ENCODE assay signal across 14 cellular contexts in genomic region chr15:86021281-86022264, GRCh38. TPM values are rescaled to one million over a fixed set of nuclear protein-coding genes. Genes with fewer than 3 reads are reported as not detected.
DNase-seq lines count a peak whose midpoint lies in the region; ATAC-seq and TF ChIP-seq lines count a peak whose summit lies in the region.
"Had no signal": no experiment of that assay in that cellular context is flagged by ENCODE, and none has a peak within 500 bp of the region (broad histone marks: within the 10 kb centered on the region; RNA-seq: fewer than 3 reads in every experiment).

No MANE protein-coding gene starts in this region.

- H3K9me3 ChIP-seq in lower lobe of right lung: no peaks in the 10 kb centered on the region
- H3K9me3 ChIP-seq: BLaER1, gastrocnemius medialis had no signal

- TF ChIP-seq POLR2A in GM18505 (IDR thresholded peaks at IDR 0.05; ENCODE audit: borderline replicate concordance, extremely low read depth, insufficient read depth, insufficient read length): no peak

- peak; percentile 33 to 49 for ATAC-seq in lower lobe of right lung
- ATAC-seq in GM18505 (IDR thresholded peaks at IDR 0.05; ENCODE audit: unreplicated experiment): no peak
- ATAC-seq in GM19324 (IDR thresholded peaks at IDR 0.05; ENCODE audit: low FRiP score, unreplicated experiment): no peak
- ATAC-seq: activated CD8-positive, alpha-beta T cell treated with anti-CD3 and anti-CD28 coated beads for 36 hours had no signal

- no peaks in the 10 kb centered on the region for H3K4me1 ChIP-seq in lower lobe of right lung
- H3K4me1 ChIP-seq: gastrocnemius medialis had no signal

- DNase-seq in AG10803 (ENCODE audit: low read depth) (peak; percentile 23), HK-2 (ENCODE audit: unreplicated experiment) (peak; percentile 2), T1000 (lab: John Stamatoyannopoulos, UW) (peak; percentile 28), lower lobe of right lung (no peak), medulla oblongata (ENCODE audit: extremely low spot score) (no peak), NCI-H2196 (lab: John Stamatoyannopoulos, UW; ENCODE audit: unreplicated experiment) (no peak)
- DNase-seq: activated CD8-positive, alpha-beta T cell treated with anti-CD3 and anti-CD28 coated beads for 36 hours; NCI-H187 treated with DMSO at 0.1 percent for 48 hours; Right ventricle myocardium superior had no signal

- H3K27ac ChIP-seq in lower lobe of right lung: no peak overlapping the region
- H3K27ac ChIP-seq: BLaER1, gastrocnemius medialis had no signal

- TF ChIP-seq CTCF in AG10803 (conservative IDR thresholded peaks at IDR 0.05; ENCODE audit: low read length) (no peak), lower lobe of right lung (IDR thresholded peaks at IDR 0.05) (no peak)

- H3K36me3 ChIP-seq in lower lobe of right lung: no peaks in the 10 kb centered on the region
- H3K36me3 ChIP-seq: BLaER1, gastrocnemius medialis had no signal

- H3K27me3 ChIP-seq in lower lobe of right lung (ENCODE audit: low read depth): no peaks in the 10 kb centered on the region
- H3K27me3 ChIP-seq: BLaER1, gastrocnemius medialis had no signal

- intact Hi-C loops in lower lobe of right lung (cut with DNase I): no loop called here

- no peak overlapping the region for H3K4me3 ChIP-seq in AG10803 (ENCODE audit: low read length)
- H3K4me3 ChIP-seq in lower lobe of right lung: no peak overlapping the region
- H3K4me3 ChIP-seq: BLaER1, gastrocnemius medialis had no signal

RNA-seq across cellular contexts. Expression of gene AGBL1, which starts 58.1 kb away (rescaled TPM):
- total RNA-seq in lower lobe of right lung: 12.0 TPM
- total RNA-seq: activated CD8-positive, alpha-beta T cell treated with anti-CD3 and anti-CD28 coated beads for 36 hours; posterior vena cava; Right ventricle myocardium superior had no signal

Comparison
In these comparisons a context has a peak if more than half of its experiments do, and no peak if none do; other contexts are left out.
1. DNase-seq: peak in AG10803 (single experiment), HK-2 (single experiment) and T1000 (single experiment); none in lower lobe of right lung (single experiment), medulla oblongata (single experiment) and NCI-H2196 (single experiment).
2. ATAC-seq: peak in lower lobe of right lung (2 of 2); none in GM18505 (single experiment) and GM19324 (single experiment).